ENCODE assay signal across 10 cellular contexts in genomic region chr22:34722901-34723300, GRCh38.
"Had no signal": no experiment of that assay in that cellular context is flagged by ENCODE, and none has a peak within 500 bp of the region (broad histone marks: within the 10 kb centered on the region; RNA-seq: fewer than 3 reads in every experiment).

No MANE protein-coding gene starts in this region.

- H3K9me3 ChIP-seq: HAP-1 had no signal

- H3K27ac ChIP-seq: GM23248 had no signal

- H3K4me3 ChIP-seq: GM23248, GM23338, HAP-1 had no signal

- DNase-seq: GM23248, GOT3, H7, H9, HCEC 1CT, HFFc6 had no signal

- H3K36me3 ChIP-seq: HAP-1 had no signal

- H3K4me3 Mint-ChIP-seq: GM23338, H9, HFFc6 had no signal

- H3K27ac Mint-ChIP-seq: GM23338, H9, HFFc6 had no signal

- FAIRE-seq: H1 had no signal

- H3K4me1 Mint-ChIP-seq: GM23338, H9 had no signal

- H3K4me1 ChIP-seq: HAP-1 had no signal

- ATAC-seq: GM23338, HCT116 had no signal
